1 cellular context compared by ENCODE assay signal in genomic region chr3:23915537-23916108, GRCh38.
TF ChIP-seq lines count a peak whose summit lies in the region.

No MANE protein-coding gene starts in this region.

TF ChIP-seq in K562, 482 proteins besides CTCF, POLR2A, EP300 and RAD21 (continued from another document and continues in another):
- TF ChIP-seq PRPF4 (IDR thresholded peaks at IDR 0.05; ENCODE audit: insufficient read depth, low read depth, low read length, poor library complexity, severe bottlenecking) (no peak), ZBTB11 (CRISPR knock-in tag; IDR thresholded peaks at IDR 0.05) (no peak), ZFP1 (CRISPR knock-in tag; IDR thresholded peaks at IDR 0.05) (no peak), GATAD2B (IDR thresholded peaks at IDR 0.05; ENCODE audit: borderline replicate concordance) (no peak), HNRNPK (IDR thresholded peaks at IDR 0.05; ENCODE audit: low read depth, low read length, poor library complexity, severe bottlenecking) (no peak), RBFOX2 (IDR thresholded peaks at IDR 0.05; ENCODE audit: low read depth, low read length) (no peak), CHD1 (IDR thresholded peaks at IDR 0.05; ENCODE audit: low read length) (no peak), POLR2AphosphoS5 (IDR thresholded peaks at IDR 0.05; ENCODE audit: control insufficient read depth, insufficient read depth, low read depth, low read length) (no peak), ETV5 (CRISPR knock-in tag; IDR thresholded peaks at IDR 0.05; ENCODE audit: low read depth) (no peak), MCM3 (IDR thresholded peaks at IDR 0.05) (no peak), HDAC1 (IDR thresholded peaks at IDR 0.05) (peak; percentile 9 to 76; a peak in 3 of 4 replicates), ZC3H11A (IDR thresholded peaks at IDR 0.05; ENCODE audit: low read depth, low read length) (no peak), TEAD2 (tag; IDR thresholded peaks at IDR 0.05) (no peak), ATF4 (CRISPR knock-in tag; IDR thresholded peaks at IDR 0.05) (no peak), SMARCB1 (IDR thresholded peaks at IDR 0.05; ENCODE audit: insufficient read length, low read depth) (no peak), CUX1 (CRISPR knock-in tag; IDR thresholded peaks at IDR 0.05) (no peak), SREBF2 (CRISPR knock-in tag; IDR thresholded peaks at IDR 0.05) (no peak), MYBL2 (IDR thresholded peaks at IDR 0.05; ENCODE audit: low read depth) (no peak), MYBL2 (CRISPR knock-in tag; IDR thresholded peaks at IDR 0.05; ENCODE audit: borderline replicate concordance) (no peak), ZBTB26 (CRISPR knock-in tag; IDR thresholded peaks at IDR 0.05) (no peak), PTTG1 (tag; IDR thresholded peaks at IDR 0.05; ENCODE audit: low read depth) (no peak), ZC3H4 (CRISPR knock-in tag; IDR thresholded peaks at IDR 0.05; ENCODE audit: borderline replicate concordance) (no peak), SIN3B (IDR thresholded peaks at IDR 0.05; ENCODE audit: low read depth) (no peak), ZNF239 (CRISPR knock-in tag; IDR thresholded peaks at IDR 0.05) (no peak), MITF (IDR thresholded peaks at IDR 0.05) (no peak), ZNF143 (CRISPR knock-in tag; IDR thresholded peaks at IDR 0.05) (no peak), MXD1 (CRISPR knock-in tag; IDR thresholded peaks at IDR 0.05; ENCODE audit: borderline replicate concordance, poor library complexity, severe bottlenecking) (no peak), SNIP1 (IDR thresholded peaks at IDR 0.05; ENCODE audit: low read depth) (no peak)
- TF ChIP-seq, protein P1, sequence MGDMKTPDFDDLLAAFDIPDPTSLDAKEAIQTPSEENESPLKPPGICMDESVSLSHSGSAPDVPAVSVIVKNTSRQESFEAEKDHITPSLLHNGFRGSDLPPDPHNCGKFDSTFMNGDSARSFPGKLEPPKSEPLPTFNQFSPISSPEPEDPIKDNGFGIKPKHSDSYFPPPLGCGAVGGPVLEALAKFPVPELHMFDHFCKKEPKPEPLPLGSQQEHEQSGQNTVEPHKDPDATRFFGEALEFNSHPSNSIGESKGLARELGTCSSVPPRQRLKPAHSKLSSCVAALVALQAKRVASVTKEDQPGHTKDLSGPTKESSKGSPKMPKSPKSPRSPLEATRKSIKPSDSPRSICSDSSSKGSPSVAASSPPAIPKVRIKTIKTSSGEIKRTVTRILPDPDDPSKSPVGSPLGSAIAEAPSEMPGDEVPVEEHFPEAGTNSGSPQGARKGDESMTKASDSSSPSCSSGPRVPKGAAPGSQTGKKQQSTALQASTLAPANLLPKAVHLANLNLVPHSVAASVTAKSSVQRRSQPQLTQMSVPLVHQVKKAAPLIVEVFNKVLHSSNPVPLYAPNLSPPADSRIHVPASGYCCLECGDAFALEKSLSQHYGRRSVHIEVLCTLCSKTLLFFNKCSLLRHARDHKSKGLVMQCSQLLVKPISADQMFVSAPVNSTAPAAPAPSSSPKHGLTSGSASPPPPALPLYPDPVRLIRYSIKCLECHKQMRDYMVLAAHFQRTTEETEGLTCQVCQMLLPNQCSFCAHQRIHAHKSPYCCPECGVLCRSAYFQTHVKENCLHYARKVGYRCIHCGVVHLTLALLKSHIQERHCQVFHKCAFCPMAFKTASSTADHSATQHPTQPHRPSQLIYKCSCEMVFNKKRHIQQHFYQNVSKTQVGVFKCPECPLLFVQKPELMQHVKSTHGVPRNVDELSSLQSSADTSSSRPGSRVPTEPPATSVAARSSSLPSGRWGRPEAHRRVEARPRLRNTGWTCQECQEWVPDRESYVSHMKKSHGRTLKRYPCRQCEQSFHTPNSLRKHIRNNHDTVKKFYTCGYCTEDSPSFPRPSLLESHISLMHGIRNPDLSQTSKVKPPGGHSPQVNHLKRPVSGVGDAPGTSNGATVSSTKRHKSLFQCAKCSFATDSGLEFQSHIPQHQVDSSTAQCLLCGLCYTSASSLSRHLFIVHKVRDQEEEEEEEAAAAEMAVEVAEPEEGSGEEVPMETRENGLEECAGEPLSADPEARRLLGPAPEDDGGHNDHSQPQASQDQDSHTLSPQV (IDR thresholded peaks at IDR 0.05): no peak
